In the genomic region with DNA sequence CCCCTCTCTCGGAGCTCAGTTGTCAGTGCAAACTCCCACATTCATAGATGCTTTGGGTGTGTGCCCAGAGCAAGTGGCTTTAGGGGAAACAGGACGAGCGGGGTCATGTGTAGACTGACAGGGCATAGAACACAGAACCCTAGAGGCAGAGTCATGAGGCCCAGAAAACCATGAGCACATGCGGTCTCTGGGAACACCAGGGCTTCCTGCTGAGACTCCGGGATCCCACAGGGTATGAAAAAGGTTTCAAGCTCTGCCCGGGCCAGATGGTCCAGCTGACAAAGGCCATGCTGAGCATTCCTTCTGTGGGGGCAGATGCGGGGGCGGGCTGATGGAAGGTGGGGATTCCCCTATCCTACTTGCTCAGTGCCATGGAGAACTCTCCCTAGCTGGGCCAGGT, we compare ENCODE assay signal across 1 cellular context.
TF ChIP-seq lines count a peak whose summit lies in the region.

No MANE protein-coding gene starts in this region.

TF ChIP-seq in H1, 55 proteins besides CTCF, POLR2A, EP300 and RAD21:
- TF ChIP-seq, protein P1, sequence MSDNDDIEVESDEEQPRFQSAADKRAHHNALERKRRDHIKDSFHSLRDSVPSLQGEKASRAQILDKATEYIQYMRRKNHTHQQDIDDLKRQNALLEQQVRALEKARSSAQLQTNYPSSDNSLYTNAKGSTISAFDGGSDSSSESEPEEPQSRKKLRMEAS (IDR thresholded peaks at IDR 0.05): peak; percentile 52; the same call in 1 of the 2 replicates
- TF ChIP-seq CBX5 (IDR thresholded peaks at IDR 0.05; ENCODE audit: low read depth, low read length) (no peak), CREB1 (IDR thresholded peaks at IDR 0.05) (no peak), TAF7 (optimal IDR thresholded peaks at IDR 0.05; ENCODE audit: borderline replicate concordance, low read depth, low read length) (no peak), ZNF274 (IDR thresholded peaks at IDR 0.05; ENCODE audit: borderline replicate concordance, extremely low read depth, low read length) (no peak), SIN3A (conservative IDR thresholded peaks at IDR 0.05 in 1 of 2, IDR thresholded peaks at IDR 0.05 in 1 of 2; ENCODE audit: low read depth in 1 of 2, low read length in 2 of 2) (0 out of 4 replicates have a peak, but pooled peaks of 1 of the 2 experiments have one; percentile 29), KDM4A (IDR thresholded peaks at IDR 0.05; ENCODE audit: low read depth, low read length, severe bottlenecking) (no peak), GTF2F1 (IDR thresholded peaks at IDR 0.05; ENCODE audit: borderline replicate concordance, low read depth, low read length) (no peak), PHF8 (conservative IDR thresholded peaks at IDR 0.05; ENCODE audit: low read depth, low read length) (no peak), SIRT6 (IDR thresholded peaks at IDR 0.05; ENCODE audit: low read length) (no peak), POLR2AphosphoS5 (IDR thresholded peaks at IDR 0.05; ENCODE audit: low read depth, low read length) (no peak), SAP30 (IDR thresholded peaks at IDR 0.05; ENCODE audit: insufficient read depth, insufficient replicate concordance, low read length) (no peak), KDM5A (IDR thresholded peaks at IDR 0.05; ENCODE audit: low read length) (no peak), JUND (IDR thresholded peaks at IDR 0.05; ENCODE audit: low read length) (no peak), YY1 (IDR thresholded peaks at IDR 0.05; ENCODE audit: low read depth, low read length) (0 out of 2 replicates have a peak, but pooled peaks have one; percentile 55), EGR1 (IDR thresholded peaks at IDR 0.05; ENCODE audit: borderline replicate concordance, low read depth, low read length) (peak; percentile 98), SIX5 (IDR thresholded peaks at IDR 0.05; ENCODE audit: low read depth, low read length) (no peak), BCL11A (IDR thresholded peaks at IDR 0.05; ENCODE audit: low read depth in 2 of 2, low read length in 2 of 2) (no peak), SUZ12 (IDR thresholded peaks at IDR 0.05; ENCODE audit: low read length) (no peak), FOSL1 (IDR thresholded peaks at IDR 0.05; ENCODE audit: insufficient read depth, low read depth, low read length) (no peak), TEAD4 (IDR thresholded peaks at IDR 0.05; ENCODE audit: low read depth, low read length) (peak; percentile 60), KDM1A (IDR thresholded peaks at IDR 0.05; ENCODE audit: borderline replicate concordance, low read length) (no peak), TCF12 (IDR thresholded peaks at IDR 0.05; ENCODE audit: low read depth, low read length) (peak; percentile 93), CHD1 (IDR thresholded peaks at IDR 0.05; ENCODE audit: low read depth, low read length) (no peak), SRF (IDR thresholded peaks at IDR 0.05; ENCODE audit: low read depth, low read length) (no peak), RXRA (IDR thresholded peaks at IDR 0.05; ENCODE audit: insufficient read depth, low read depth, low read length) (no peak)
- TF ChIP-seq, protein P2, sequence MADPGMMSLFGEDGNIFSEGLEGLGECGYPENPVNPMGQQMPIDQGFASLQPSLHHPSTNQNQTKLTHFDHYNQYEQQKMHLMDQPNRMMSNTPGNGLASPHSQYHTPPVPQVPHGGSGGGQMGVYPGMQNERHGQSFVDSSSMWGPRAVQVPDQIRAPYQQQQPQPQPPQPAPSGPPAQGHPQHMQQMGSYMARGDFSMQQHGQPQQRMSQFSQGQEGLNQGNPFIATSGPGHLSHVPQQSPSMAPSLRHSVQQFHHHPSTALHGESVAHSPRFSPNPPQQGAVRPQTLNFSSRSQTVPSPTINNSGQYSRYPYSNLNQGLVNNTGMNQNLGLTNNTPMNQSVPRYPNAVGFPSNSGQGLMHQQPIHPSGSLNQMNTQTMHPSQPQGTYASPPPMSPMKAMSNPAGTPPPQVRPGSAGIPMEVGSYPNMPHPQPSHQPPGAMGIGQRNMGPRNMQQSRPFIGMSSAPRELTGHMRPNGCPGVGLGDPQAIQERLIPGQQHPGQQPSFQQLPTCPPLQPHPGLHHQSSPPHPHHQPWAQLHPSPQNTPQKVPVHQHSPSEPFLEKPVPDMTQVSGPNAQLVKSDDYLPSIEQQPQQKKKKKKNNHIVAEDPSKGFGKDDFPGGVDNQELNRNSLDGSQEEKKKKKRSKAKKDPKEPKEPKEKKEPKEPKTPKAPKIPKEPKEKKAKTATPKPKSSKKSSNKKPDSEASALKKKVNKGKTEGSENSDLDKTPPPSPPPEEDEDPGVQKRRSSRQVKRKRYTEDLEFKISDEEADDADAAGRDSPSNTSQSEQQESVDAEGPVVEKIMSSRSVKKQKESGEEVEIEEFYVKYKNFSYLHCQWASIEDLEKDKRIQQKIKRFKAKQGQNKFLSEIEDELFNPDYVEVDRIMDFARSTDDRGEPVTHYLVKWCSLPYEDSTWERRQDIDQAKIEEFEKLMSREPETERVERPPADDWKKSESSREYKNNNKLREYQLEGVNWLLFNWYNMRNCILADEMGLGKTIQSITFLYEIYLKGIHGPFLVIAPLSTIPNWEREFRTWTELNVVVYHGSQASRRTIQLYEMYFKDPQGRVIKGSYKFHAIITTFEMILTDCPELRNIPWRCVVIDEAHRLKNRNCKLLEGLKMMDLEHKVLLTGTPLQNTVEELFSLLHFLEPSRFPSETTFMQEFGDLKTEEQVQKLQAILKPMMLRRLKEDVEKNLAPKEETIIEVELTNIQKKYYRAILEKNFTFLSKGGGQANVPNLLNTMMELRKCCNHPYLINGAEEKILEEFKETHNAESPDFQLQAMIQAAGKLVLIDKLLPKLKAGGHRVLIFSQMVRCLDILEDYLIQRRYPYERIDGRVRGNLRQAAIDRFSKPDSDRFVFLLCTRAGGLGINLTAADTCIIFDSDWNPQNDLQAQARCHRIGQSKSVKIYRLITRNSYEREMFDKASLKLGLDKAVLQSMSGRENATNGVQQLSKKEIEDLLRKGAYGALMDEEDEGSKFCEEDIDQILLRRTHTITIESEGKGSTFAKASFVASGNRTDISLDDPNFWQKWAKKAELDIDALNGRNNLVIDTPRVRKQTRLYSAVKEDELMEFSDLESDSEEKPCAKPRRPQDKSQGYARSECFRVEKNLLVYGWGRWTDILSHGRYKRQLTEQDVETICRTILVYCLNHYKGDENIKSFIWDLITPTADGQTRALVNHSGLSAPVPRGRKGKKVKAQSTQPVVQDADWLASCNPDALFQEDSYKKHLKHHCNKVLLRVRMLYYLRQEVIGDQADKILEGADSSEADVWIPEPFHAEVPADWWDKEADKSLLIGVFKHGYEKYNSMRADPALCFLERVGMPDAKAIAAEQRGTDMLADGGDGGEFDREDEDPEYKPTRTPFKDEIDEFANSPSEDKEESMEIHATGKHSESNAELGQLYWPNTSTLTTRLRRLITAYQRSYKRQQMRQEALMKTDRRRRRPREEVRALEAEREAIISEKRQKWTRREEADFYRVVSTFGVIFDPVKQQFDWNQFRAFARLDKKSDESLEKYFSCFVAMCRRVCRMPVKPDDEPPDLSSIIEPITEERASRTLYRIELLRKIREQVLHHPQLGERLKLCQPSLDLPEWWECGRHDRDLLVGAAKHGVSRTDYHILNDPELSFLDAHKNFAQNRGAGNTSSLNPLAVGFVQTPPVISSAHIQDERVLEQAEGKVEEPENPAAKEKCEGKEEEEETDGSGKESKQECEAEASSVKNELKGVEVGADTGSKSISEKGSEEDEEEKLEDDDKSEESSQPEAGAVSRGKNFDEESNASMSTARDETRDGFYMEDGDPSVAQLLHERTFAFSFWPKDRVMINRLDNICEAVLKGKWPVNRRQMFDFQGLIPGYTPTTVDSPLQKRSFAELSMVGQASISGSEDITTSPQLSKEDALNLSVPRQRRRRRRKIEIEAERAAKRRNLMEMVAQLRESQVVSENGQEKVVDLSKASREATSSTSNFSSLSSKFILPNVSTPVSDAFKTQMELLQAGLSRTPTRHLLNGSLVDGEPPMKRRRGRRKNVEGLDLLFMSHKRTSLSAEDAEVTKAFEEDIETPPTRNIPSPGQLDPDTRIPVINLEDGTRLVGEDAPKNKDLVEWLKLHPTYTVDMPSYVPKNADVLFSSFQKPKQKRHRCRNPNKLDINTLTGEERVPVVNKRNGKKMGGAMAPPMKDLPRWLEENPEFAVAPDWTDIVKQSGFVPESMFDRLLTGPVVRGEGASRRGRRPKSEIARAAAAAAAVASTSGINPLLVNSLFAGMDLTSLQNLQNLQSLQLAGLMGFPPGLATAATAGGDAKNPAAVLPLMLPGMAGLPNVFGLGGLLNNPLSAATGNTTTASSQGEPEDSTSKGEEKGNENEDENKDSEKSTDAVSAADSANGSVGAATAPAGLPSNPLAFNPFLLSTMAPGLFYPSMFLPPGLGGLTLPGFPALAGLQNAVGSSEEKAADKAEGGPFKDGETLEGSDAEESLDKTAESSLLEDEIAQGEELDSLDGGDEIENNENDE (IDR thresholded peaks at IDR 0.05; ENCODE audit: insufficient replicate concordance, low read length): no peak
- TF ChIP-seq, protein P3, sequence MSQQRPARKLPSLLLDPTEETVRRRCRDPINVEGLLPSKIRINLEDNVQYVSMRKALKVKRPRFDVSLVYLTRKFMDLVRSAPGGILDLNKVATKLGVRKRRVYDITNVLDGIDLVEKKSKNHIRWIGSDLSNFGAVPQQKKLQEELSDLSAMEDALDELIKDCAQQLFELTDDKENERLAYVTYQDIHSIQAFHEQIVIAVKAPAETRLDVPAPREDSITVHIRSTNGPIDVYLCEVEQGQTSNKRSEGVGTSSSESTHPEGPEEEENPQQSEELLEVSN (IDR thresholded peaks at IDR 0.05): peak; percentile 26; the same call in 1 of the 2 replicates
- TF ChIP-seq, protein P4, sequence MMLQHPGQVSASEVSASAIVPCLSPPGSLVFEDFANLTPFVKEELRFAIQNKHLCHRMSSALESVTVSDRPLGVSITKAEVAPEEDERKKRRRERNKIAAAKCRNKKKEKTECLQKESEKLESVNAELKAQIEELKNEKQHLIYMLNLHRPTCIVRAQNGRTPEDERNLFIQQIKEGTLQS (IDR thresholded peaks at IDR 0.05; ENCODE audit: insufficient read depth, low read depth, low read length): no peak
- TF ChIP-seq, protein P5, sequence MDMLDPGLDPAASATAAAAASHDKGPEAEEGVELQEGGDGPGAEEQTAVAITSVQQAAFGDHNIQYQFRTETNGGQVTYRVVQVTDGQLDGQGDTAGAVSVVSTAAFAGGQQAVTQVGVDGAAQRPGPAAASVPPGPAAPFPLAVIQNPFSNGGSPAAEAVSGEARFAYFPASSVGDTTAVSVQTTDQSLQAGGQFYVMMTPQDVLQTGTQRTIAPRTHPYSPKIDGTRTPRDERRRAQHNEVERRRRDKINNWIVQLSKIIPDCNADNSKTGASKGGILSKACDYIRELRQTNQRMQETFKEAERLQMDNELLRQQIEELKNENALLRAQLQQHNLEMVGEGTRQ (IDR thresholded peaks at IDR 0.05; ENCODE audit: low read length): no peak
